In the genomic region with DNA sequence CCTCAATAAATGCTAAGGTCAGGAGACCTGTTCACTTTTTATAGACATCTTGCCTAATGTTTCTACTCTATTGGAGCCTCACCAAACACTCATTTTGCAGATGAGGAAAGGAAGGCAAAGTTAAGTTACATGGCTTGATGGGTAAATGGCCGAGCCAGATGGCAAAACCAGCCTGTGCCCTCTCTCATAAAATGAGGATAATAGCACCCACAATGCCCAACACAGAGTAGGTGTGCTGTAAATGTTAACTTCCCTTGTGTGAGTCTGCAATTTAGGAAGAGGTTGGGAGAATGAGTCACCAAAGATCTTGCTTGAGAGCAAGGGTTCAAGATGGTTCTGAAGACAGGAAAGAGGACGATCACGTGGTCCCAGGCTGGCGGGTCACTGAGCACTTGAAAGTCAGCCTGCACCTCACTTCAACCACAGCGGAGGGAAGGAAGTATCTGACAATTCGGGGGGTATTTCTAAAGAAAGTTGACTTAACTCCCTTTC, we compare ENCODE assay signal across 9 cellular contexts. TPM values are rescaled to one million over a fixed set of nuclear protein-coding genes. Genes with fewer than 3 reads are reported as not detected.
A peak's percentile ranks its signal among the peaks of the same experiment; 100 is the strongest.
DNase-seq lines count a peak whose midpoint lies in the region; ATAC-seq, FAIRE-seq and TF ChIP-seq lines count a peak whose summit lies in the region.
"Had no signal": no experiment of that assay in that cellular context is flagged by ENCODE, and none has a peak within 500 bp of the region (broad histone marks: within the 10 kb centered on the region; RNA-seq: fewer than 3 reads in every experiment).

No MANE protein-coding gene starts in this region.

- H3K4me2 ChIP-seq in BLaER1 treated with 17β-estradiol and CSF1 and Interleukin-3, amounts not matched to agents 10 nM and 100 nM, result peak overlapping the region in 9 of 11 experiments; percentile 2 to 74 (median 61); a peak in 13 of 22 replicates

- H3K4me3 ChIP-seq in BLaER1 treated with 17β-estradiol and CSF1 and Interleukin-3, amounts not matched to agents 10 nM and 100 nM, result no peak overlapping the region
- H3K4me3 ChIP-seq: ovary had no signal

- peaks cover 14 to 29% (median 22%) of the 10 kb centered on the region in 11 experiments for H3K9me3 ChIP-seq in BLaER1 treated with 17β-estradiol and CSF1 and Interleukin-3, amounts not matched to agents 10 nM and 100 nM (replicated peaks in 1 of 11)
- H3K9me3 ChIP-seq: ovary had no signal

- H3K9me3 Mint-ChIP-seq in activated T-helper 2 cell treated with anti-CD3 and anti-CD28 coated beads, Interferon-gamma antibody, Interleukin-2, Interleukin-4, amounts not matched to agents 10 μg/mL and 5 μg/mL and 100 μg/mL, durations not matched to agents 14 hours and 24 hours and 36 hours, result peaks cover 7% of the 10 kb centered on the region
- no peaks in the 10 kb centered on the region for H3K9me3 Mint-ChIP-seq in neural crest cell

- no peak overlapping the region for H3K27ac ChIP-seq in BLaER1 treated with 17β-estradiol and CSF1 and Interleukin-3, amounts not matched to agents 10 nM and 100 nM

- peak overlapping the region; percentile 85 for H3K27ac Mint-ChIP-seq in activated T-helper 2 cell treated with anti-CD3 and anti-CD28 coated beads, Interferon-gamma antibody, Interleukin-2, Interleukin-4, amounts not matched to agents 10 μg/mL and 5 μg/mL and 100 μg/mL, durations not matched to agents 14 hours and 24 hours and 36 hours
- H3K27ac Mint-ChIP-seq in neural crest cell (ENCODE audit: unreplicated experiment), result no peak overlapping the region

- DNase-seq in NOMO-1 (lab: John Stamatoyannopoulos, UW; ENCODE audit: unreplicated experiment in 2 of 2), result peak; percentile 64 to 79
- DNase-seq in activated T-helper 2 cell treated with anti-CD3 and anti-CD28 coated beads, Interferon-gamma antibody, Interleukin-2, Interleukin-4, amounts not matched to agents 10 μg/mL and 5 μg/mL and 100 μg/mL, durations not matched to agents 14 hours and 24 hours and 36 hours (ENCODE audit: low spot score), result peak; percentile 55
- DNase-seq in neural crest cell (ENCODE audit: low read depth, low spot score), result no peak
- no peak for DNase-seq in GM19239 (ENCODE audit: insufficient read length, low spot score)
- DNase-seq in NCI-H2227 (lab: John Stamatoyannopoulos, UW; ENCODE audit: unreplicated experiment), result no peak
- DNase-seq in SHP77 treated with DMSO at 0.1 percent for 48 hours (lab: John Stamatoyannopoulos, UW), result no peak
- DNase-seq: ovary had no signal

- H3K4me3 Mint-ChIP-seq in activated T-helper 2 cell treated with anti-CD3 and anti-CD28 coated beads, Interferon-gamma antibody, Interleukin-2, Interleukin-4, amounts not matched to agents 10 μg/mL and 5 μg/mL and 100 μg/mL, durations not matched to agents 14 hours and 24 hours and 36 hours (ENCODE audit: low read depth), result peak overlapping the region; percentile 89
- H3K4me3 Mint-ChIP-seq in neural crest cell, result peak overlapping the region; percentile 91

- H3K36me3 ChIP-seq in BLaER1 treated with 17β-estradiol and CSF1 and Interleukin-3, amounts not matched to agents 10 nM and 100 nM, result no peaks in the 10 kb centered on the region
- H3K36me3 ChIP-seq: ovary had no signal

- H3K4me1 Mint-ChIP-seq in activated T-helper 2 cell treated with anti-CD3 and anti-CD28 coated beads, Interferon-gamma antibody, Interleukin-2, Interleukin-4, amounts not matched to agents 10 μg/mL and 5 μg/mL and 100 μg/mL, durations not matched to agents 14 hours and 24 hours and 36 hours (ENCODE audit: low read depth), result peaks cover 63% of the 10 kb centered on the region
- H3K4me1 Mint-ChIP-seq in neural crest cell, result peaks cover 80% of the 10 kb centered on the region

- peaks cover 33 to 45% (median 39%) of the 10 kb centered on the region in 11 experiments for H3K27me3 ChIP-seq in BLaER1 treated with 17β-estradiol and CSF1 and Interleukin-3, amounts not matched to agents 10 nM and 100 nM
- H3K27me3 ChIP-seq: ovary had no signal

- H3K9ac ChIP-seq in BLaER1 treated with 17β-estradiol and CSF1 and Interleukin-3, amounts not matched to agents 10 nM and 100 nM, result no peak overlapping the region

- no peak for ATAC-seq in GM21360 (IDR thresholded peaks at IDR 0.05; ENCODE audit: unreplicated experiment)

- H4K20me1 ChIP-seq in BLaER1 treated with 17β-estradiol and CSF1 and Interleukin-3, amounts not matched to agents 10 nM and 100 nM, result no peaks in the 10 kb centered on the region

- peaks cover 0 to 16% (median 11%) of the 10 kb centered on the region in 10 experiments; a peak in 14 of 20 replicates for H3K4me1 ChIP-seq in BLaER1 treated with 17β-estradiol and CSF1 and Interleukin-3, amounts not matched to agents 10 nM and 100 nM

- intact Hi-C loops in activated T-helper 2 cell treated with anti-CD3 and anti-CD28 coated beads, Interferon-gamma antibody, Interleukin-2, Interleukin-4, amounts not matched to agents 10 μg/mL and 5 μg/mL and 100 μg/mL, durations not matched to agents 14 hours and 24 hours and 36 hours (cut with micrococcal nuclease), result loop anchor here (1.0 to 10.0 kb wide), 3 partner anchors 39 to 141 kb away; no protein-coding TSS in a partner anchor

- H3K27me3 Mint-ChIP-seq in activated T-helper 2 cell treated with anti-CD3 and anti-CD28 coated beads, Interferon-gamma antibody, Interleukin-2, Interleukin-4, amounts not matched to agents 10 μg/mL and 5 μg/mL and 100 μg/mL, durations not matched to agents 14 hours and 24 hours and 36 hours (ENCODE audit: low read depth), result no peaks in the 10 kb centered on the region
- H3K27me3 Mint-ChIP-seq in neural crest cell (ENCODE audit: low read depth), result peaks cover 17% of the 10 kb centered on the region

- no peak for FAIRE-seq in GM19239 (lab: Jason Lieb, UNC)

- TF ChIP-seq CTCF in neural crest cell (conservative IDR thresholded peaks at IDR 0.05), result no peak

- H3K36me3 Mint-ChIP-seq in activated T-helper 2 cell treated with anti-CD3 and anti-CD28 coated beads, Interferon-gamma antibody, Interleukin-2, Interleukin-4, amounts not matched to agents 10 μg/mL and 5 μg/mL and 100 μg/mL, durations not matched to agents 14 hours and 24 hours and 36 hours (ENCODE audit: low read depth), result peaks cover 72% of the 10 kb centered on the region
- H3K36me3 Mint-ChIP-seq in neural crest cell (ENCODE audit: low read depth), result peaks cover 13% of the 10 kb centered on the region

RNA-seq across cellular contexts. Expression of gene KCNK5, which starts 3.3 kb away (rescaled TPM):
- total RNA-seq in activated T-helper 2 cell treated with anti-CD3 and anti-CD28 coated beads, Interferon-gamma antibody, Interleukin-2, Interleukin-4, amounts not matched to agents 10 μg/mL and 5 μg/mL and 100 μg/mL, durations not matched to agents 14 hours and 24 hours and 36 hours, result 41.5 and 42.6 TPM in 2 replicates
- 30.4 and 32.7 TPM in 2 replicates for total RNA-seq in neural crest cell

Comparison
In these comparisons a context has a peak if more than half of its experiments do, and no peak if none do; other contexts are left out.
1. DNase-seq: peak in NOMO-1 (2 of 2) and activated T-helper 2 cell treated with anti-CD3 and anti-CD28 coated beads, Interferon-gamma antibody, Interleukin-2, Interleukin-4, amounts not matched to agents 10 μg/mL and 5 μg/mL and 100 μg/mL, durations not matched to agents 14 hours and 24 hours and 36 hours (single experiment); none in neural crest cell (single experiment), GM19239 (single experiment), NCI-H2227 (single experiment) and SHP77 treated with DMSO at 0.1 percent for 48 hours (single experiment).